Comparison of ENCODE assay signal across 1 cellular context in the genomic region with DNA sequence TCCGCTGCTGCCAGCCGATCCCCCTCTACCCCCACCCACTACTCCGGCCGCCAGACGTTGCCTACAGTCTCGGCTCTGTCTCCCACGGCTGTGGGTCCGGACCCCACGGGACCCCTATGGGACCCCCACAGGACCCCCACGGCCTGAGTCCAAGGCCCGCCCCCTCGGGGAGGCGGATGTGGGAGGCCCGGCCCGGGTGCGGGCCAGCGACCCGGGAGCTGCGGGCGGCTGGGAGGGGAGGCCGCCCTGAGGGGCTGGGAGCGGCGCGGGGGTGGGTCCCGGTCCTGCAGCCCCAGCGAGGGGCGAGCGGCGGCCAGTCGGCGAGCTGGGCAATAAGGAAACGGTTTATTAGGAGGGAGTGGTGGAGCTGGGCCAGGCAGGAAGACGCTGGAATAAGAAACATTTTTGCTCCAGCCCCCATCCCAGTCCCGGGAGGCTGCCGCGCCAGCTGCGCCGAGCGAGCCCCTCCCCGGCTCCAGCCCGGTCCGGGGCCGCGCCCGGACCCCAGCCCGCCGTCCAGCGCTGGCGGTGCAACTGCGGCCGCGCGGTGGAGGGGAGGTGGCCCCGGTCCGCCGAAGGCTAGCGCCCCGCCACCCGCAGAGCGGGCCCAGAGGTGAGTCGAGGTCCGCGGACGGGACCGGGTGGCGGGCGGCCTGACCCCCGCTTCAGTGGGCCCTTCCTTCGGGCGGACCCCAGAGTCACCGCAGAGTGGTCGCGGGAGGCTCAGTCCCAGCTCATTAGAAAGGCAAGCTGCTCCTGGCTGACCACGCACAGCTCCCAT.
TF ChIP-seq lines count a peak whose summit lies in the region.

A gene (plus strand): TSS at position 422 of the 781 bp plus-strand sequence. CDS start 4,971 bp downstream, outside the sequence.

TF ChIP-seq in GM23338, 12 proteins besides CTCF, POLR2A, EP300 and RAD21 (continued from another document):
- TF ChIP-seq, protein P1, sequence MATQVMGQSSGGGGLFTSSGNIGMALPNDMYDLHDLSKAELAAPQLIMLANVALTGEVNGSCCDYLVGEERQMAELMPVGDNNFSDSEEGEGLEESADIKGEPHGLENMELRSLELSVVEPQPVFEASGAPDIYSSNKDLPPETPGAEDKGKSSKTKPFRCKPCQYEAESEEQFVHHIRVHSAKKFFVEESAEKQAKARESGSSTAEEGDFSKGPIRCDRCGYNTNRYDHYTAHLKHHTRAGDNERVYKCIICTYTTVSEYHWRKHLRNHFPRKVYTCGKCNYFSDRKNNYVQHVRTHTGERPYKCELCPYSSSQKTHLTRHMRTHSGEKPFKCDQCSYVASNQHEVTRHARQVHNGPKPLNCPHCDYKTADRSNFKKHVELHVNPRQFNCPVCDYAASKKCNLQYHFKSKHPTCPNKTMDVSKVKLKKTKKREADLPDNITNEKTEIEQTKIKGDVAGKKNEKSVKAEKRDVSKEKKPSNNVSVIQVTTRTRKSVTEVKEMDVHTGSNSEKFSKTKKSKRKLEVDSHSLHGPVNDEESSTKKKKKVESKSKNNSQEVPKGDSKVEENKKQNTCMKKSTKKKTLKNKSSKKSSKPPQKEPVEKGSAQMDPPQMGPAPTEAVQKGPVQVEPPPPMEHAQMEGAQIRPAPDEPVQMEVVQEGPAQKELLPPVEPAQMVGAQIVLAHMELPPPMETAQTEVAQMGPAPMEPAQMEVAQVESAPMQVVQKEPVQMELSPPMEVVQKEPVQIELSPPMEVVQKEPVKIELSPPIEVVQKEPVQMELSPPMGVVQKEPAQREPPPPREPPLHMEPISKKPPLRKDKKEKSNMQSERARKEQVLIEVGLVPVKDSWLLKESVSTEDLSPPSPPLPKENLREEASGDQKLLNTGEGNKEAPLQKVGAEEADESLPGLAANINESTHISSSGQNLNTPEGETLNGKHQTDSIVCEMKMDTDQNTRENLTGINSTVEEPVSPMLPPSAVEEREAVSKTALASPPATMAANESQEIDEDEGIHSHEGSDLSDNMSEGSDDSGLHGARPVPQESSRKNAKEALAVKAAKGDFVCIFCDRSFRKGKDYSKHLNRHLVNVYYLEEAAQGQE (IDR thresholded peaks at IDR 0.05; ENCODE audit: unreplicated experiment): no peak
- no peak for TF ChIP-seq NANOG (IDR thresholded peaks at IDR 0.05; ENCODE audit: borderline replicate concordance)
TF ChIP-seq in GM23338: peak in this region for 1.
